13 cellular contexts compared by ENCODE assay signal in genomic region chr17:40539711-40540411, GRCh38. TPM values are rescaled to one million over a fixed set of nuclear protein-coding genes. Genes with fewer than 3 reads are reported as not detected.
DNase-seq lines count a peak whose midpoint lies in the region; ATAC-seq and TF ChIP-seq lines count a peak whose summit lies in the region.
"Had no signal": no experiment of that assay in that cellular context is flagged by ENCODE, and none has a peak within 500 bp of the region (broad histone marks: within the 10 kb centered on the region; RNA-seq: fewer than 3 reads in every experiment).

No MANE protein-coding gene starts in this region.

- peaks cover 88% of the 10 kb centered on the region for H3K4me1 Mint-ChIP-seq in CD8-positive, alpha-beta T cell (ENCODE audit: low read depth)
- H3K4me1 Mint-ChIP-seq in activated CD8-positive, alpha-beta memory T cell treated with anti-CD3 and anti-CD28 coated beads, Interleukin-2, amount 10 ng/mL, durations not matched to agents 7 days and 5 days = peaks cover 69% of the 10 kb centered on the region

- H3K4me1 ChIP-seq in CD8-positive, alpha-beta T cell (ENCODE audit: insufficient read depth, low read length) = peaks cover 80% of the 10 kb centered on the region
- H3K4me1 ChIP-seq in right atrium auricular region = peaks cover 0 to 91% of the 10 kb centered on the region in 2 donors
- peaks cover 0 to 83% (median 70%) of the 10 kb centered on the region in 4 donors for H3K4me1 ChIP-seq in sigmoid colon

- TF ChIP-seq POLR2A in sigmoid colon (IDR thresholded peaks at IDR 0.05) (no peak), lower leg skin (IDR thresholded peaks at IDR 0.05) (no peak)

- peak overlapping the region; percentile 96 for H3K27ac Mint-ChIP-seq in CD8-positive, alpha-beta T cell
- H3K27ac Mint-ChIP-seq in activated CD8-positive, alpha-beta memory T cell treated with anti-CD3 and anti-CD28 coated beads, Interleukin-2, amount 10 ng/mL, durations not matched to agents 7 days and 5 days = peak overlapping the region; percentile 63

- DNase-seq in CD8-positive, alpha-beta T cell = no peak
- DNase-seq in activated CD8-positive, alpha-beta memory T cell treated with anti-CD3 and anti-CD28 coated beads, Interleukin-2, amount 10 ng/mL, durations not matched to agents 7 days and 5 days = no peak
- DNase-seq in right atrium auricular region (ENCODE audit: low spot score) (no peak), sigmoid colon (peak; percentile 52), lower leg skin (ENCODE audit: low spot score in 2 of 2) (no peak), NCI-H2171 treated with DMSO at 0.1 percent for 48 hours (lab: John Stamatoyannopoulos, UW) (no peak), NCI-H82 (lab: John Stamatoyannopoulos, UW) (no peak)
- no peak for DNase-seq in central memory CD4-positive, alpha-beta T cell
- DNase-seq: cortex of kidney, DMS 273 treated with DMSO at 0.1 percent for 48 hours, NCI-H2227 treated with DMSO at 0.1 percent for 48 hours, SIG-M5 had no signal

- TF ChIP-seq EP300 in sigmoid colon (IDR thresholded peaks at IDR 0.05) = no peak

- CTCF ChIA-PET in CD8-positive, alpha-beta T cell (lab: Charles Lee) = interaction anchor here (0.6 to 16.5 kb wide), 20 partner anchors 8 to 427 kb away, joined by 3 to 470 read pairs (median 4); partner anchors contain the start of genes CCR7 and IGFBP4
- CTCF ChIA-PET in activated CD8-positive, alpha-beta memory T cell treated with anti-CD3 and anti-CD28 coated beads, Interleukin-2, amount 10 ng/mL, durations not matched to agents 7 days and 5 days (lab: Charles Lee) = interaction anchor here (0.6 to 27.4 kb wide), 14 partner anchors 7 to 180 kb away, joined by 3 to 447 read pairs (median 4); partner anchors contain the start of genes CCR7, GJD3, IGFBP4 and TOP2A

- peak overlapping the region; percentile 72 for H3K4me3 Mint-ChIP-seq in CD8-positive, alpha-beta T cell
- H3K4me3 Mint-ChIP-seq in activated CD8-positive, alpha-beta memory T cell treated with anti-CD3 and anti-CD28 coated beads, Interleukin-2, amount 10 ng/mL, durations not matched to agents 7 days and 5 days = no peak overlapping the region
- H3K4me3 Mint-ChIP-seq: neural crest cell had no signal

- H3K27ac ChIP-seq in CD8-positive, alpha-beta T cell (ENCODE audit: low read depth, low read length) = peak overlapping the region; percentile 66
- peak overlapping the region; percentile 86 to 89 for H3K27ac ChIP-seq in right atrium auricular region
- H3K27ac ChIP-seq in sigmoid colon = peak overlapping the region; percentile 83 to 89 (median 84)

- H3K36me3 Mint-ChIP-seq in CD8-positive, alpha-beta T cell = no peaks in the 10 kb centered on the region
- H3K36me3 Mint-ChIP-seq in activated CD8-positive, alpha-beta memory T cell treated with anti-CD3 and anti-CD28 coated beads, Interleukin-2, amount 10 ng/mL, durations not matched to agents 7 days and 5 days = no peaks in the 10 kb centered on the region

- no peaks in the 10 kb centered on the region for H3K27me3 ChIP-seq in CD8-positive, alpha-beta T cell (ENCODE audit: insufficient read depth, low read length)
- no peaks in the 10 kb centered on the region for H3K27me3 ChIP-seq in right atrium auricular region
- no peaks in the 10 kb centered on the region for H3K27me3 ChIP-seq in sigmoid colon

- POLR2A ChIA-PET in CD8-positive, alpha-beta T cell (lab: Charles Lee) = interaction anchor here (0.5 to 26.4 kb wide), 11 partner anchors 13 to 174 kb away, joined by 3 to 755 read pairs (median 4); partner anchors contain the start of genes CCR7 and TOP2A

- H3K9me3 ChIP-seq in CD8-positive, alpha-beta T cell (ENCODE audit: low read length) = no peaks in the 10 kb centered on the region
- no peaks in the 10 kb centered on the region for H3K9me3 ChIP-seq in right atrium auricular region
- H3K9me3 ChIP-seq in sigmoid colon = no peaks in the 10 kb centered on the region

- ATAC-seq in CD8-positive, alpha-beta T cell = no peak
- no peak for ATAC-seq in activated CD8-positive, alpha-beta memory T cell treated with anti-CD3 and anti-CD28 coated beads, Interleukin-2, amount 10 ng/mL, durations not matched to agents 7 days and 5 days

- no peak for TF ChIP-seq CTCF in CD8-positive, alpha-beta T cell (IDR thresholded peaks at IDR 0.05)
- TF ChIP-seq CTCF in right atrium auricular region (IDR thresholded peaks at IDR 0.05) (no peak), sigmoid colon (IDR thresholded peaks at IDR 0.05) (no peak), lower leg skin (IDR thresholded peaks at IDR 0.05) (no peak)

- H3K27me3 Mint-ChIP-seq in CD8-positive, alpha-beta T cell (ENCODE audit: low read depth) = no peaks in the 10 kb centered on the region
- H3K27me3 Mint-ChIP-seq in activated CD8-positive, alpha-beta memory T cell treated with anti-CD3 and anti-CD28 coated beads, Interleukin-2, amount 10 ng/mL, durations not matched to agents 7 days and 5 days = peaks cover 9% of the 10 kb centered on the region

- H3K36me3 ChIP-seq in CD8-positive, alpha-beta T cell (ENCODE audit: insufficient read depth, low read length) = no peaks in the 10 kb centered on the region
- no peaks in the 10 kb centered on the region for H3K36me3 ChIP-seq in right atrium auricular region
- no peaks in the 10 kb centered on the region for H3K36me3 ChIP-seq in sigmoid colon

- no peak overlapping the region for H3K4me3 ChIP-seq in CD8-positive, alpha-beta T cell (ENCODE audit: low read depth, low read length)
- H3K4me3 ChIP-seq in right atrium auricular region (no peak overlapping the region), sigmoid colon (no peak overlapping the region), lower leg skin (ENCODE audit: low read depth, poor library complexity, severe bottlenecking) (no peak overlapping the region)

- 87 to 92% methylated on average over 9 of the region's 9 CpGs for WGBS in sigmoid colon, 2 donors
- WGBS in lower leg skin, 2 donors = 76 to 85% methylated on average over 9 of the region's 9 CpGs

- H3K9me3 Mint-ChIP-seq in CD8-positive, alpha-beta T cell = no peaks in the 10 kb centered on the region
- H3K9me3 Mint-ChIP-seq in activated CD8-positive, alpha-beta memory T cell treated with anti-CD3 and anti-CD28 coated beads, Interleukin-2, amount 10 ng/mL, durations not matched to agents 7 days and 5 days (ENCODE audit: low read depth) = no peaks in the 10 kb centered on the region
- H3K9me3 Mint-ChIP-seq: neural crest cell had no signal

- intact Hi-C loops in CD8-positive, alpha-beta T cell (cut with DNase I, micrococcal nuclease) = loop anchor here in 1 of 2 experiments (5.0 kb wide), 1 partner anchor 218 kb away; no protein-coding TSS in a partner anchor
- intact Hi-C loops in sigmoid colon (cut with DNase I) (loop anchor here (5.0 kb wide), 1 partner anchor 558 kb away; the partner anchor contains the start of gene PSMD3), lower leg skin (cut with DNase I; ENCODE audit: low total_unique reads) (loop anchor here (10.0 kb wide), 1 partner anchor 95 kb away; the partner anchor contains the start of gene IGFBP4)

RNA-seq across cellular contexts. Expression of gene CCR7, which starts 25.4 kb away (rescaled TPM):
- 100 to 1,000 TPM; 196 to 199 TPM for total RNA-seq in CD8-positive, alpha-beta T cell
- 10 to 100 TPM; 43.5 to 83.9 TPM for total RNA-seq in activated CD8-positive, alpha-beta memory T cell treated with anti-CD3 and anti-CD28 coated beads, Interleukin-2, amount 10 ng/mL, durations not matched to agents 7 days and 5 days
- under 1 TPM in 1 of 2 donors, not detected in 1; 0.28 TPM for total RNA-seq in right atrium auricular region
- total RNA-seq in sigmoid colon = not detected
- polyA plus RNA-seq in sigmoid colon = 10 to 100 TPM in 1 of 3 donors, not detected in 2; 73.5 TPM
- total RNA-seq in lower leg skin = 1 to 10 TPM in 1 of 4 donors, under 1 TPM in 1, not detected in 2; 0.21 to 1.2 TPM

RNA-seq across cellular contexts. Expression of gene TNS4, which starts 38.4 kb away (rescaled TPM):
- total RNA-seq in CD8-positive, alpha-beta T cell = 1 to 10 TPM; 1.9 to 2.9 TPM
- 1 to 10 TPM; 4.2 to 5.8 TPM for total RNA-seq in activated CD8-positive, alpha-beta memory T cell treated with anti-CD3 and anti-CD28 coated beads, Interleukin-2, amount 10 ng/mL, durations not matched to agents 7 days and 5 days
- not detected for total RNA-seq in right atrium auricular region
- not detected for total RNA-seq in sigmoid colon
- 1 to 10 TPM; 1.2 to 6.9 (median 1.8) TPM for polyA plus RNA-seq in sigmoid colon
- 1,000 to 10,000 TPM in 1 of 4 donors, 100 to 1,000 TPM in 3; 413 to 1,865 (median 485) TPM for total RNA-seq in lower leg skin
- total RNA-seq: neural crest cell had no signal

Comparison
In these comparisons a context has a peak if more than half of its experiments do, and no peak if none do; other contexts are left out.
1. RNA of gene CCR7, which starts 25.4 kb away (total RNA-seq): 196 to 199 TPM in CD8-positive, alpha-beta T cell and 43.5 to 83.9 TPM in activated CD8-positive, alpha-beta memory T cell treated with anti-CD3 and anti-CD28 coated beads, Interleukin-2, amount 10 ng/mL, durations not matched to agents 7 days and 5 days; 0.28 TPM in right atrium auricular region, 0.21 to 1.2 TPM in lower leg skin and not detected in sigmoid colon; every median in the first group is over 10 times any median in the second.
2. RNA of gene TNS4, which starts 38.4 kb away (total RNA-seq): 413 to 1,865 TPM in lower leg skin; 4.2 to 5.8 TPM in activated CD8-positive, alpha-beta memory T cell treated with anti-CD3 and anti-CD28 coated beads, Interleukin-2, amount 10 ng/mL, durations not matched to agents 7 days and 5 days, 1.9 to 2.9 TPM in CD8-positive, alpha-beta T cell, not detected in right atrium auricular region and not detected in sigmoid colon; every median in the first group is over 10 times any median in the second.
3. Peak in every context shown above with its lines, with median percentiles within 50 percentile points of each other: H3K27ac ChIP-seq.